16 cellular contexts compared by ENCODE assay signal in genomic region chr18:42275949-42276730, GRCh38.
"Had no signal": no experiment of that assay in that cellular context is flagged by ENCODE, and none has a peak within 500 bp of the region (broad histone marks: within the 10 kb centered on the region; RNA-seq: fewer than 3 reads in every experiment).

No MANE protein-coding gene starts in this region.

- DNase-seq: activated naive CD4-positive, alpha-beta T cell; activated naive CD8-positive, alpha-beta T cell treated with anti-CD3 and anti-CD28 coated beads for 36 hours; activated T-cell treated with anti-CD3 and anti-CD28 coated beads, Interleukin-2, amount 50 U/mL, for 24 hours; central memory CD4-positive, alpha-beta T cell; effector memory CD4-positive, alpha-beta T cell; foreskin melanocyte; mesenchymal stem cell; naive B cell; spleen; stimulated activated CD4-positive, alpha-beta T cell treated with anti-CD3 and anti-CD28 coated beads, Interleukin-4, amount 100 ng/mL, for 1 hour; stimulated activated naive CD4-positive, alpha-beta T cell treated with Interleukin-2 at 50 U/mL for 16 hours; SW 1271; upper lobe of right lung had no signal

- H3K4me3 ChIP-seq: prostate gland, spleen, thoracic aorta, upper lobe of right lung had no signal

- ATAC-seq: activated T-helper 17 cell treated with anti-CD3 and anti-CD28 coated beads, Interleukin-2, amount 50 U/mL, for 72 hours; upper lobe of right lung had no signal

- H3K4me3 Mint-ChIP-seq: activated naive CD8-positive, alpha-beta T cell treated with anti-CD3 and anti-CD28 coated beads for 36 hours; activated T-cell treated with anti-CD3 and anti-CD28 coated beads, Interleukin-2, amount 50 U/mL, for 24 hours; activated T-helper 17 cell treated with anti-CD3 and anti-CD28 coated beads, Interleukin-2, amount 50 U/mL, for 72 hours; naive B cell had no signal

- H3K36me3 Mint-ChIP-seq: activated naive CD8-positive, alpha-beta T cell treated with anti-CD3 and anti-CD28 coated beads for 36 hours; naive B cell had no signal

- H3K4me1 Mint-ChIP-seq: activated naive CD8-positive, alpha-beta T cell treated with anti-CD3 and anti-CD28 coated beads for 36 hours; activated T-helper 17 cell treated with anti-CD3 and anti-CD28 coated beads, Interleukin-2, amount 50 U/mL, for 72 hours; naive B cell had no signal

- H3K9me3 ChIP-seq: prostate gland, spleen, thoracic aorta, upper lobe of right lung had no signal

- H3K36me3 ChIP-seq: prostate gland, spleen, thoracic aorta, upper lobe of right lung had no signal

- H3K27ac Mint-ChIP-seq: activated naive CD8-positive, alpha-beta T cell treated with anti-CD3 and anti-CD28 coated beads for 36 hours; activated T-cell treated with anti-CD3 and anti-CD28 coated beads, Interleukin-2, amount 50 U/mL, for 24 hours; activated T-helper 17 cell treated with anti-CD3 and anti-CD28 coated beads, Interleukin-2, amount 50 U/mL, for 72 hours; naive B cell had no signal

- H3K4me1 ChIP-seq: prostate gland, spleen, upper lobe of right lung had no signal

- H3K9me3 Mint-ChIP-seq: activated naive CD8-positive, alpha-beta T cell treated with anti-CD3 and anti-CD28 coated beads for 36 hours; activated T-cell treated with anti-CD3 and anti-CD28 coated beads, Interleukin-2, amount 50 U/mL, for 24 hours; activated T-helper 17 cell treated with anti-CD3 and anti-CD28 coated beads, Interleukin-2, amount 50 U/mL, for 72 hours; naive B cell had no signal

- H3K27me3 ChIP-seq: spleen, upper lobe of right lung had no signal

- H3K27me3 Mint-ChIP-seq: activated naive CD8-positive, alpha-beta T cell treated with anti-CD3 and anti-CD28 coated beads for 36 hours; activated T-cell treated with anti-CD3 and anti-CD28 coated beads, Interleukin-2, amount 50 U/mL, for 24 hours; activated T-helper 17 cell treated with anti-CD3 and anti-CD28 coated beads, Interleukin-2, amount 50 U/mL, for 72 hours; naive B cell had no signal

- H3K27ac ChIP-seq: prostate gland, spleen, thoracic aorta, upper lobe of right lung had no signal
